In genomic region chr1:37946703-37947360, GRCh38 we compare ENCODE assay signal across 8 cellular contexts. TPM values are rescaled to one million over a fixed set of nuclear protein-coding genes. Genes with fewer than 3 reads are reported as not detected.
DNase-seq lines count a peak whose midpoint lies in the region; ATAC-seq and TF ChIP-seq lines count a peak whose summit lies in the region.

INPP5B (minus strand) TSS chr1:37947053; CDS start chr1:37946308, 745 bp downstream.

- peak within 1 kb of the TSS; percentile 73 for H3K4me3 ChIP-seq in epithelial cell of proximal tubule (ENCODE audit: low read depth, low read length)
- H3K4me3 ChIP-seq in mucosa of descending colon: peak within 1 kb of the TSS; percentile 23

- no peaks in the 10 kb centered on the region for H3K9me3 ChIP-seq in mucosa of descending colon

- no peaks in the 10 kb centered on the region for H3K36me3 ChIP-seq in mucosa of descending colon (ENCODE audit: low read depth)

- in situ Hi-C loops in GM13976 (cut with MboI; ENCODE audit: low sequenced_read_pairs, unreplicated experiment): no loop called here

- ATAC-seq in HG02642 (IDR thresholded peaks at IDR 0.05; ENCODE audit: poor library complexity, unreplicated experiment) (peak; percentile 81), mucosa of descending colon (peak; percentile 95), HG03097 (IDR thresholded peaks at IDR 0.05; ENCODE audit: low FRiP score, unreplicated experiment) (no peak)

- intact Hi-C loops in mucosa of descending colon (cut with DNase I, micrococcal nuclease): no loop called here

- no peaks in the 10 kb centered on the region for H3K4me1 ChIP-seq in mucosa of descending colon (ENCODE audit: low read depth)

- no peak for TF ChIP-seq CTCF in GM13976 (IDR thresholded peaks at IDR 0.05; ENCODE audit: borderline replicate concordance, control extremely low read depth, extremely low read depth, insufficient read depth, missing control alignments)
- peak; percentile 6 for TF ChIP-seq CTCF in epithelial cell of proximal tubule (conservative IDR thresholded peaks at IDR 0.05; ENCODE audit: low read depth, low read length)
- no peak for TF ChIP-seq CTCF in mucosa of descending colon (IDR thresholded peaks at IDR 0.05)

- DNase-seq in GM13976 (ENCODE audit: low spot score) (peak; percentile 93), NOMO-1 treated with DMSO at 0.1 percent for 48 hours (lab: John Stamatoyannopoulos, UW; ENCODE audit: unreplicated experiment) (peak; percentile 80), epithelial cell of proximal tubule (ENCODE audit: low read depth) (no peak), mucosa of descending colon (peak; percentile 91 to 94 (median 92))
- DNase-seq in activated CD8-positive, alpha-beta memory T cell treated with anti-CD3 and anti-CD28 coated beads, Interleukin-2, amount 50 U/mL, for 48 hours: peak; percentile 89
- peak; percentile 63 to 69 for DNase-seq in stimulated activated CD8-positive, alpha-beta memory T cell treated with anti-CD3 and anti-CD28 coated beads, Interleukin-2, amount 100 ng/mL, for 48 hours (ENCODE audit: low read depth in 2 of 2)

RNA-seq across cellular contexts. Expression of gene INPP5B, which starts in this region (rescaled TPM):
- 11.4 and 18.7 TPM in 2 replicates for total RNA-seq in epithelial cell of proximal tubule
- 10 to 100 TPM; 21.5 to 37.9 (median 28.1) TPM for total RNA-seq in mucosa of descending colon
